Comparison of ENCODE assay signal across 1 cellular context in genomic region chr7:50266893-50267386, GRCh38.
TF ChIP-seq lines count a peak whose summit lies in the region.

No MANE protein-coding gene starts in this region.

TF ChIP-seq in GM12878, 131 proteins besides CTCF, POLR2A, EP300 and RAD21 (continued from another document and continues in another):
- TF ChIP-seq ZBTB40 (IDR thresholded peaks at IDR 0.05; ENCODE audit: borderline replicate concordance) (no peak), TCF3 (IDR thresholded peaks at IDR 0.05; ENCODE audit: borderline replicate concordance, insufficient read depth, low read depth, low read length) (peak; percentile 29; the same call in 1 of the 2 replicates), CREM (IDR thresholded peaks at IDR 0.05; ENCODE audit: low read depth) (peak; percentile 66; the same call in 1 of the 2 replicates), MEF2B (IDR thresholded peaks at IDR 0.05; ENCODE audit: partially characterized antibody, poor library complexity, severe bottlenecking) (peak; percentile 46), MEF2A (IDR thresholded peaks at IDR 0.05; ENCODE audit: insufficient read depth, low read depth, low read length) (0 out of 2 replicates have a peak, but pooled peaks have one; percentile 40), MTA2 (IDR thresholded peaks at IDR 0.05; ENCODE audit: low read depth) (peak; percentile 72), DPF2 (IDR thresholded peaks at IDR 0.05) (no peak; the same call in none of the 2 replicates), MTA3 (IDR thresholded peaks at IDR 0.05; ENCODE audit: borderline replicate concordance, low read length) (peak; percentile 0; the same call in 1 of the 2 replicates), MAX (IDR thresholded peaks at IDR 0.05; ENCODE audit: low read depth, low read length) (no peak), SP1 (IDR thresholded peaks at IDR 0.05; ENCODE audit: low read depth, low read length) (peak; percentile 18), EED (IDR thresholded peaks at IDR 0.05; ENCODE audit: low read depth) (peak; percentile 93), IRF4 (IDR thresholded peaks at IDR 0.05; ENCODE audit: low read depth, low read length) (peak; percentile 82), CBFB (IDR thresholded peaks at IDR 0.05; ENCODE audit: low read depth) (peak; percentile 91), PAX8 (IDR thresholded peaks at IDR 0.05) (no peak), NBN (IDR thresholded peaks at IDR 0.05) (0 out of 2 replicates have a peak, but pooled peaks have one; percentile 53), SMC3 (IDR thresholded peaks at IDR 0.05; ENCODE audit: borderline replicate concordance, low read length) (0 out of 2 replicates have a peak, but pooled peaks have one; percentile 9), NRF1 (conservative IDR thresholded peaks at IDR 0.05; ENCODE audit: low read depth, low read length) (no peak), POLR2AphosphoS5 (IDR thresholded peaks at IDR 0.05; ENCODE audit: low read length) (no peak), EGR1 (IDR thresholded peaks at IDR 0.05; ENCODE audit: borderline replicate concordance in 1 of 2, low read depth in 2 of 2, low read length in 2 of 2) (peak in 1 of 2 experiments; percentile 83; a peak in 2 of 3 replicates), BRCA1 (IDR thresholded peaks at IDR 0.05; ENCODE audit: low read depth, low read length) (no peak), HDAC2 (IDR thresholded peaks at IDR 0.05) (no peak), STAT1 (conservative IDR thresholded peaks at IDR 0.05) (no peak), NR2F1 (conservative IDR thresholded peaks at IDR 0.05) (no peak), RAD51 (IDR thresholded peaks at IDR 0.05) (no peak), IKZF1 (conservative IDR thresholded peaks at IDR 0.05) (peak; percentile 81), ZBED1 (IDR thresholded peaks at IDR 0.05; ENCODE audit: borderline replicate concordance) (peak; percentile 73; the same call in 1 of the 2 replicates), GATAD2B (conservative IDR thresholded peaks at IDR 0.05; ENCODE audit: low read depth) (peak; percentile 55), RB1 (IDR thresholded peaks at IDR 0.05; ENCODE audit: borderline replicate concordance) (no peak), ATF7 (IDR thresholded peaks at IDR 0.05; ENCODE audit: low read depth) (peak; percentile 47; the same call in 1 of the 2 replicates), ATF2 (IDR thresholded peaks at IDR 0.05; ENCODE audit: low read length) (peak; percentile 70), ZBTB33 (IDR thresholded peaks at IDR 0.05) (no peak), CBX3 (IDR thresholded peaks at IDR 0.05; ENCODE audit: borderline replicate concordance, low read depth) (no peak), MLLT1 (IDR thresholded peaks at IDR 0.05) (peak; percentile 37), RCOR1 (conservative IDR thresholded peaks at IDR 0.05; ENCODE audit: low read depth, low read length) (no peak), GABPA (IDR thresholded peaks at IDR 0.05; ENCODE audit: low read depth) (peak; percentile 27; the same call in 1 of the 2 replicates), ZNF217 (IDR thresholded peaks at IDR 0.05) (no peak), KLF5 (IDR thresholded peaks at IDR 0.05; ENCODE audit: partially characterized antibody) (no peak), ATF3 (IDR thresholded peaks at IDR 0.05; ENCODE audit: borderline replicate concordance, extremely low read depth, low read depth, low read length) (no peak), NFYA (IDR thresholded peaks at IDR 0.05; ENCODE audit: borderline replicate concordance, low read depth, low read length) (no peak), ZNF207 (IDR thresholded peaks at IDR 0.05; ENCODE audit: borderline replicate concordance) (no peak), JUNB (IDR thresholded peaks at IDR 0.05) (peak; percentile 86), ZNF687 (IDR thresholded peaks at IDR 0.05) (peak; percentile 86), PML (IDR thresholded peaks at IDR 0.05; ENCODE audit: low read length) (peak; percentile 80; the same call in 1 of the 2 replicates), STAT3 (IDR thresholded peaks at IDR 0.05; ENCODE audit: low read depth, low read length) (no peak), ZBTB4 (CRISPR knock-in tag; IDR thresholded peaks at IDR 0.05) (no peak), CBX5 (IDR thresholded peaks at IDR 0.05; ENCODE audit: low read depth) (no peak), POU2F2 (IDR thresholded peaks at IDR 0.05; ENCODE audit: borderline replicate concordance, low read depth, low read length) (peak; percentile 75; the same call in 2 of the 3 replicates)
